13 cellular contexts compared by ENCODE assay signal in genomic region chr6:21109421-21110178, GRCh38.
DNase-seq lines count a peak whose midpoint lies in the region; ATAC-seq and TF ChIP-seq lines count a peak whose summit lies in the region.
"Had no signal": no experiment of that assay in that cellular context is flagged by ENCODE, and none has a peak within 500 bp of the region (broad histone marks: within the 10 kb centered on the region; RNA-seq: fewer than 3 reads in every experiment).

No MANE protein-coding gene starts in this region.

- DNase-seq in GM12865 (ENCODE audit: low read depth), result peak; percentile 11
- peak; percentile 19 for DNase-seq in RWPE1 (ENCODE audit: low spot score)
- peak; percentile 43 for DNase-seq in epithelial cell of esophagus (ENCODE audit: low read depth)
- DNase-seq in osteoblast (ENCODE audit: insufficient read length, low spot score, missing footprints), result peak; percentile 73
- DNase-seq in NCI-H1105 (lab: John Stamatoyannopoulos, UW), result no peak
- DNase-seq in NCI-H345 (lab: John Stamatoyannopoulos, UW), result no peak
- no peak for DNase-seq in NK-92 (lab: John Stamatoyannopoulos, UW; ENCODE audit: unreplicated experiment)
- DNase-seq: activated naive CD4-positive, alpha-beta T cell treated with Interleukin-2 at 50 U/mL for 16 hours; NCI-H526 treated with DMSO at 0.1 percent for 48 hours had no signal

- H3K4me2 ChIP-seq in osteoblast (ENCODE audit: insufficient read depth, low read length), result peak overlapping the region; percentile 56

- H3K27ac ChIP-seq in RWPE1, result no peak overlapping the region
- H3K27ac ChIP-seq in osteoblast (ENCODE audit: low read depth, low read length), result peak overlapping the region; percentile 52
- H3K27ac ChIP-seq: gastroesophageal sphincter, neutrophil, VCaP had no signal

- no peak for TF ChIP-seq CTCF in GM12865 (IDR thresholded peaks at IDR 0.05; ENCODE audit: insufficient read depth, low read depth, low read length, missing control alignments)
- no peak for TF ChIP-seq CTCF in RWPE1 (conservative IDR thresholded peaks at IDR 0.05; ENCODE audit: low read depth)
- TF ChIP-seq CTCF in epithelial cell of esophagus (IDR thresholded peaks at IDR 0.05; ENCODE audit: insufficient read depth, low read depth, low read length, missing control alignments), result no peak
- TF ChIP-seq CTCF in osteoblast (IDR thresholded peaks at IDR 0.05; ENCODE audit: extremely low read depth, low read depth, low read length), result no peak

- H3K4me3 ChIP-seq in GM12865 (ENCODE audit: low read depth, low read length), result no peak overlapping the region
- H3K4me3 ChIP-seq in epithelial cell of esophagus (ENCODE audit: low read length), result no peak overlapping the region
- no peak overlapping the region for H3K4me3 ChIP-seq in osteoblast (ENCODE audit: insufficient read depth, low read length)
- H3K4me3 ChIP-seq: gastroesophageal sphincter had no signal

- ATAC-seq in HG03439 (IDR thresholded peaks at IDR 0.05; ENCODE audit: unreplicated experiment), result no peak
- ATAC-seq: gastroesophageal sphincter had no signal

- no peaks in the 10 kb centered on the region for H3K9me3 ChIP-seq in osteoblast (ENCODE audit: low read depth, low read length)
- H3K9me3 ChIP-seq: gastroesophageal sphincter, neutrophil had no signal

- peaks cover 23% of the 10 kb centered on the region for H3K4me1 ChIP-seq in osteoblast (ENCODE audit: insufficient read depth, low read length)

- CTCF ChIA-PET in RWPE1 (lab: Yijun Ruan, JAX), result no interaction called here

- POLR2A ChIA-PET in RWPE1 (lab: Yijun Ruan, JAX; ENCODE audit: low non-redundant PET), result no interaction called here

- no peaks in the 10 kb centered on the region for H3K27me3 ChIP-seq in osteoblast (ENCODE audit: insufficient read depth, low read length)
- H3K27me3 ChIP-seq: gastroesophageal sphincter, neutrophil had no signal

- no peaks in the 10 kb centered on the region for H3K36me3 ChIP-seq in osteoblast (ENCODE audit: insufficient read depth, low read length)
- H3K36me3 ChIP-seq: gastroesophageal sphincter, neutrophil had no signal

- H3K79me2 ChIP-seq in osteoblast (ENCODE audit: insufficient read depth, low read length), result no peaks in the 10 kb centered on the region

- no peak overlapping the region for H2AFZ ChIP-seq in osteoblast (ENCODE audit: low read length)

- H4K20me1 ChIP-seq in osteoblast (ENCODE audit: insufficient read depth, low read length), result no peaks in the 10 kb centered on the region

Comparison
In these comparisons a context has a peak if more than half of its experiments do, and no peak if none do; other contexts are left out.
1. DNase-seq: peak in GM12865 (single experiment), RWPE1 (single experiment), epithelial cell of esophagus (single experiment) and osteoblast (single experiment); none in NCI-H1105 (single experiment), NCI-H345 (single experiment) and NK-92 (single experiment).